In genomic region chr3:66500575-66501482, GRCh38 we compare ENCODE assay signal across 8 cellular contexts. TPM values are rescaled to one million over a fixed set of nuclear protein-coding genes. Genes with fewer than 3 reads are reported as not detected.
DNase-seq lines count a peak whose midpoint lies in the region; ATAC-seq, FAIRE-seq and TF ChIP-seq lines count a peak whose summit lies in the region.

Gene LRIG1, minus strand, starts transcription at chr3:66501022. Its CDS starts 615 bp downstream, at chr3:66500407.

- TF ChIP-seq POLR2A in GM18951 (IDR thresholded peaks at IDR 0.05; ENCODE audit: extremely low read depth, insufficient read depth, insufficient read length): peak; percentile 76

- CTCF ChIA-PET in AG04450 (lab: Charles Lee): interaction anchor here (0.6 kb wide), 1 partner anchor 9 kb away, joined by 3 read pairs; no protein-coding TSS in a partner anchor

- H3K27ac ChIP-seq in AG04450 (ENCODE audit: low read depth, low read length) (peak within 1 kb of the TSS; percentile 62), keratinocyte (ENCODE audit: control insufficient read depth, insufficient read depth, low read length) (peak within 1 kb of the TSS; percentile 58)

- peak; percentile 97 for ATAC-seq in HG03175 (IDR thresholded peaks at IDR 0.05; ENCODE audit: unreplicated experiment)

- POLR2A ChIA-PET in AG04450 (lab: Yijun Ruan, JAX): interaction anchor here (0.6 kb wide), 1 partner anchor 16 kb away, joined by 5 read pairs; no protein-coding TSS in a partner anchor

- DNase-seq in AG04450 (ENCODE audit: low read depth, low spot score) (peak; percentile 97), NCI-H345 (lab: John Stamatoyannopoulos, UW) (peak; percentile 97), cerebellar cortex (ENCODE audit: low spot score) (peak; percentile 98), keratinocyte (ENCODE audit: low read depth, low spot score) (peak; percentile 61)
- peak; percentile 97 for DNase-seq in activated CD4-positive, CD25-positive, alpha-beta regulatory T cell treated with anti-CD3 and anti-CD28 coated beads, Interleukin-2, amount 50 U/mL, for 72 hours
- DNase-seq in stimulated activated CD4-positive, alpha-beta T cell treated with anti-CD3 and anti-CD28 coated beads, Interleukin-12 subunit alpha, Interleukin-12 subunit beta, amount 100 ng/mL, for 48 hours (ENCODE audit: low read depth in 2 of 3, low spot score in 1 of 3): peak; percentile 94 to 99 (median 97)

- peak within 1 kb of the TSS; percentile 78 for H3K4me2 ChIP-seq in keratinocyte (ENCODE audit: control insufficient read depth, extremely low read depth, insufficient read depth, low read depth, low read length)

- H3K79me2 ChIP-seq in keratinocyte (ENCODE audit: control insufficient read depth, insufficient read depth, low read length): peaks cover 36% of the 10 kb centered on the region

- H2AFZ ChIP-seq in keratinocyte (ENCODE audit: control insufficient read depth, low read length): peak within 1 kb of the TSS; percentile 77

- in situ Hi-C loops in GM18951 (cut with MboI; ENCODE audit: low sequenced_read_pairs, unreplicated experiment): no loop called here

- no peaks in the 10 kb centered on the region for H4K20me1 ChIP-seq in keratinocyte (ENCODE audit: control insufficient read depth, extremely low read depth, insufficient read depth, low read length)

- dilution Hi-C loops in keratinocyte (cut with MboI; ENCODE audit: extremely low pct_ligation_motif_present, low sequenced_read_pairs): no loop called here

- no peaks in the 10 kb centered on the region for H3K9me1 ChIP-seq in keratinocyte (ENCODE audit: control insufficient read depth, extremely low read depth, insufficient read depth, low read length)

- no peaks in the 10 kb centered on the region for H3K36me3 ChIP-seq in keratinocyte (ENCODE audit: control insufficient read depth in 2 of 2, extremely low read depth in 1 of 2, insufficient read depth in 2 of 2, low read length in 2 of 2)

- H3K4me3 ChIP-seq in AG04450 (ENCODE audit: low read depth, low read length) (peak within 1 kb of the TSS; percentile 96), keratinocyte (ENCODE audit: control insufficient read depth in 2 of 3, extremely low read depth in 1 of 3, insufficient read depth in 2 of 3, low read depth in 1 of 3, low read length in 3 of 3) (peak within 1 kb of the TSS; percentile 63 to 90 (median 88))

- H3K27me3 ChIP-seq in AG04450 (ENCODE audit: control insufficient read depth, insufficient read depth, low read length): no peaks in the 10 kb centered on the region
- peaks cover 4% of the 10 kb centered on the region for H3K27me3 ChIP-seq in keratinocyte (ENCODE audit: control insufficient read depth, extremely low read depth, insufficient read depth, low read length)

- H3K4me1 ChIP-seq in keratinocyte (ENCODE audit: control insufficient read depth, extremely low read depth, insufficient read depth, low read length): peaks cover 31% of the 10 kb centered on the region

- H3K9me3 ChIP-seq in AG04450 (ENCODE audit: control insufficient read depth, insufficient read depth, low read length) (no peaks in the 10 kb centered on the region; the same call in 1 of the 2 replicates), keratinocyte (ENCODE audit: control insufficient read depth, low read depth, low read length) (no peaks in the 10 kb centered on the region)

- TF ChIP-seq CTCF in AG04450 (IDR thresholded peaks at IDR 0.05; ENCODE audit: low read depth, low read length): no peak; the same call in 1 of the 2 replicates
- peak in 2 of 3 experiments; percentile 10 to 28 for TF ChIP-seq CTCF in keratinocyte (optimal IDR thresholded peaks at IDR 0.05 in 1 of 3, IDR thresholded peaks at IDR 0.05 in 1 of 3, conservative IDR thresholded peaks at IDR 0.05 in 1 of 3; ENCODE audit: extremely low read depth in 1 of 3, insufficient read depth in 2 of 3, low read length in 3 of 3)

- FAIRE-seq in keratinocyte (lab: Jason Lieb, UNC): peak; percentile 60

- H3K9ac ChIP-seq in keratinocyte (ENCODE audit: control insufficient read depth, extremely low read depth, insufficient read depth, low read length): peak within 1 kb of the TSS; percentile 78

RNA-seq across cellular contexts. Expression of gene LRIG1, which starts in this region (rescaled TPM):
- polyA plus RNA-seq in AG04450 (2011; rRNA removed): 68.3 and 94.3 TPM in 2 replicates
- polyA minus RNA-seq in AG04450 (2011; rRNA and poly(A)+ RNA removed): 108 and 164 TPM in 2 replicates
- polyA plus RNA-seq in keratinocyte: 6.8 to 18.5 TPM (median 17.2 TPM) in 3 replicates
- polyA plus RNA-seq in keratinocyte (2011; ENCODE audit: low read depth): 2.9 TPM
- 8.3 and 9.4 TPM in 2 replicates for polyA plus RNA-seq in keratinocyte (2011; cell fraction: cytosol; rRNA removed)
- 22.2 and 27.2 TPM in 2 replicates for polyA plus RNA-seq in keratinocyte (2011; cell fraction: nucleus; rRNA removed)
- polyA plus RNA-seq in keratinocyte (2012; ENCODE audit: low replicate concordance): 4.2 and 16.4 TPM in 2 replicates
- polyA minus RNA-seq in keratinocyte: 27.4 to 75.5 TPM (median 34.8 TPM) in 3 replicates
- polyA minus RNA-seq in keratinocyte (2011; cell fraction: cytosol; rRNA and poly(A)+ RNA removed): 12.9 TPM
- polyA minus RNA-seq in keratinocyte (2011; cell fraction: nucleus; rRNA and poly(A)+ RNA removed): 26.0 and 36.4 TPM in 2 replicates

Comparison
In these comparisons a context has a peak if more than half of its experiments do, and no peak if none do; other contexts are left out.
1. Peak in every context shown above with its lines: DNase-seq, ATAC-seq, H3K4me3 ChIP-seq and H3K27ac ChIP-seq.